In genomic region chr6:151241853-151242252, GRCh38 we compare ENCODE assay signal across 9 cellular contexts. TPM values are rescaled to one million over a fixed set of nuclear protein-coding genes. Genes with fewer than 3 reads are reported as not detected.
DNase-seq lines count a peak whose midpoint lies in the region; ATAC-seq and TF ChIP-seq lines count a peak whose summit lies in the region.
"Had no signal": no experiment of that assay in that cellular context is flagged by ENCODE, and none has a peak within 500 bp of the region (broad histone marks: within the 10 kb centered on the region; RNA-seq: fewer than 3 reads in every experiment).

No MANE protein-coding gene starts in this region.

- H3K27me3 ChIP-seq in heart left ventricle (peaks cover 0 to 45% (median 0%) of the 10 kb centered on the region in 9 donors), dorsolateral prefrontal cortex (peaks cover 0 to 26% (median 0%) of the 10 kb centered on the region in 45 donors), muscle layer of duodenum (ENCODE audit: low read depth, low read length) (no peaks in the 10 kb centered on the region)

- 85 to 87% (median 86%) methylated on average over 5 of the region's 5 CpGs for WGBS in heart left ventricle, 4 donors
- WGBS in urinary bladder = 54% methylated on average over 5 of the region's 5 CpGs

- peaks cover 0 to 19% (median 5%) of the 10 kb centered on the region in 12 donors for H3K4me1 ChIP-seq in heart left ventricle
- peaks cover 0 to 3% of the 10 kb centered on the region in 2 donors for H3K4me1 ChIP-seq in muscle layer of duodenum (ENCODE audit: control insufficient read depth in 1 of 2, insufficient read depth in 2 of 2, low read length in 2 of 2)
- no peaks in the 10 kb centered on the region for H3K4me1 ChIP-seq in urinary bladder (ENCODE audit: insufficient read depth)

- no peak for TF ChIP-seq POLR2A in heart left ventricle (IDR thresholded peaks at IDR 0.05)

- TF ChIP-seq CTCF in heart left ventricle (IDR thresholded peaks at IDR 0.05) (no peak), dorsolateral prefrontal cortex (IDR thresholded peaks at IDR 0.05 in 54 of 56, conservative IDR thresholded peaks at IDR 0.05 in 2 of 56; ENCODE audit: low read depth in 1 of 56, partially characterized antibody in 56 of 56) (no peak)

- H3K27ac ChIP-seq in heart left ventricle (peak overlapping the region in 4 of 12 donors; percentile 78 to 97 (median 86)), dorsolateral prefrontal cortex (peak overlapping the region in 26 of 59 donors; percentile 62 to 99 (median 92)), muscle layer of duodenum (ENCODE audit: low read length) (peak overlapping the region; percentile 85), urinary bladder (ENCODE audit: low read depth) (no peak overlapping the region)

- intact Hi-C loops in heart left ventricle (cut with DNase I) (loop anchor here in 8 of 10 donors (2.0 to 10.0 kb wide), 6 partner anchors 80 to 350 kb away; no protein-coding TSS in a partner anchor), Right ventricle myocardium inferior (cut with DNase I) (no loop called here), dorsolateral prefrontal cortex (cut with DNase I) (no loop called here)

- DNase-seq in heart left ventricle (no peak), Right ventricle myocardium inferior (ENCODE audit: missing footprints) (no peak), dorsolateral prefrontal cortex (no peak)
- no peak for DNase-seq in activated naive CD4-positive, alpha-beta T cell treated with Interleukin-2 at 50 U/mL for 16 hours
- DNase-seq: NCI-H1436 treated with DMSO at 0.1 percent for 48 hours had no signal

- ATAC-seq in heart left ventricle (no peak), Right ventricle myocardium inferior (no peak), HG02973 (IDR thresholded peaks at IDR 0.05; ENCODE audit: unreplicated experiment) (no peak), HG02852 (IDR thresholded peaks at IDR 0.05; ENCODE audit: unreplicated experiment) (no peak)

- H3K9me3 ChIP-seq in heart left ventricle (no peaks in the 10 kb centered on the region), muscle layer of duodenum (ENCODE audit: control insufficient read depth in 1 of 2, low read length in 2 of 2) (no peaks in the 10 kb centered on the region)

- H3K36me3 ChIP-seq in heart left ventricle (no peaks in the 10 kb centered on the region), muscle layer of duodenum (ENCODE audit: control insufficient read depth in 1 of 2, insufficient read depth in 2 of 2, low read length in 2 of 2) (no peaks in the 10 kb centered on the region), urinary bladder (ENCODE audit: insufficient read depth) (no peaks in the 10 kb centered on the region)

- H3K4me3 ChIP-seq in heart left ventricle = peak overlapping the region in 11 of 12 donors; percentile 62 to 90 (median 73)
- peak overlapping the region; percentile 46 to 89 (median 77) for H3K4me3 ChIP-seq in dorsolateral prefrontal cortex
- H3K4me3 ChIP-seq in muscle layer of duodenum (ENCODE audit: low read depth in 1 of 2, low read length in 2 of 2) = peak overlapping the region; percentile 87 to 94
- peak overlapping the region; percentile 80 for H3K4me3 ChIP-seq in urinary bladder (ENCODE audit: low read depth, low read length)

RNA-seq across cellular contexts. Expression of gene AKAP12, which starts 2.1 kb away (rescaled TPM):
- total RNA-seq in heart left ventricle = 10 to 100 TPM in 7 of 9 donors, 1 to 10 TPM in 2; 7.6 to 33.5 (median 13.8) TPM
- 10 to 100 TPM in 1 of 2 donors, 1 to 10 TPM in 1; 3.7 to 17.6 TPM for polyA plus RNA-seq in heart left ventricle
- 18.1 TPM for total RNA-seq in Right ventricle myocardium inferior
- total RNA-seq in dorsolateral prefrontal cortex = 100 to 1,000 TPM in 74 of 120 experiments, 10 to 100 TPM in 46; 31.5 to 160 (median 107) TPM
- total RNA-seq in urinary bladder = 226 TPM
- 43.3 TPM for polyA plus RNA-seq in urinary bladder

Comparison
In these comparisons a context has a peak if more than half of its experiments do, and no peak if none do; other contexts are left out.
1. intact Hi-C loops: an anchor here in heart left ventricle (2.0 to 10.0 kb wide); none called in Right ventricle myocardium inferior and dorsolateral prefrontal cortex.